ENCODE assay signal across 10 cellular contexts in the genomic region with DNA sequence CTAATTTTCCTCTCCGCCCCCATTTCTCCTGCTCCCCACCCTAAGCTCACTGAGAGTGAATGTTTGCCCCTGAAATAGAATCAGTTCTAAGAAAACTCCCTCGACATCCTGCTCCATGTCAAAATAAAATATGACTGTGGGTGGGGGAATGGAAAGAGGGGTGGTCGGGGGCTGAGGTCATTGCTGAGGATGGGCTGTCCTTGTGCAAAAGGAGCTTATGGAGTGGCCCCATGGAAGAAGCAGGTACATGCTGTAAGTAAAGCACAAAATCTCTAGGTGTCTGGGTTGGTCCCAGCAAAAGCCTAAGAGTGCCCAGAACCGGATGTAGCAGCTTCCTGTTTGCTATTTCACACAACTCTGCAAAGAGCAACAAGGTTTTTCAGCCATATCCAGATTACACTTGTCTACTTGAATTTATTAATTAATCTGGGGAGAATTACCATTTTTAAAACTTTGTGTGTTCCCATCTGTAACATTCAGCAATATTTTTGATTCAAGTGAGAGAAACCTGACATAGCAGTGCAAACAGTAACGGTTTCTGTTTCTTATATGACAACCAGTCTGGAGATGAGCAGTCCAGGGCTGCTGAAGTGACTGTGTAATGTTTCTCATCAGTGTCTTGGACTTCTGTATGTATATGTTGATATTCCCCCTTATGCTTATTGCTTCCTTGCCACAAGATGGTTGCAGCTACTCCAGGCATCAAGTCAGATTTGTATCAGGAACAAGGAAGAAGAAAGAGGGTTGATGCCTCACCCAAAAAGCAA. TPM values are rescaled to one million over a fixed set of nuclear protein-coding genes. Genes with fewer than 3 reads are reported as not detected.
DNase-seq lines count a peak whose midpoint lies in the region; ATAC-seq lines count a peak whose summit lies in the region.
"Had no signal": no experiment of that assay in that cellular context is flagged by ENCODE, and none has a peak within 500 bp of the region (broad histone marks: within the 10 kb centered on the region; RNA-seq: fewer than 3 reads in every experiment).

No MANE protein-coding gene starts in this region.

- H2BK15ac ChIP-seq in mesendoderm (replicated peaks; ENCODE audit: low read depth) = no peak overlapping the region

- peak overlapping the region; percentile 99 for H3K27ac Mint-ChIP-seq in activated CD4-positive, alpha-beta T cell treated with anti-CD3 and anti-CD28 coated beads for 36 hours
- peak overlapping the region; percentile 92 for H3K27ac Mint-ChIP-seq in stimulated activated memory B cell treated with anti-CD40 and anti-IgM and Interleukin-4, amounts not matched to agents 10 μg/mL and 1 μg/mL and 100 μg/mL, for 72 hours

- H3K27me3 Mint-ChIP-seq in activated CD4-positive, alpha-beta T cell treated with anti-CD3 and anti-CD28 coated beads for 36 hours = no peaks in the 10 kb centered on the region
- H3K27me3 Mint-ChIP-seq in stimulated activated memory B cell treated with anti-CD40 and anti-IgM and Interleukin-4, amounts not matched to agents 10 μg/mL and 1 μg/mL and 100 μg/mL, for 72 hours = no peaks in the 10 kb centered on the region

- H3K4me3 Mint-ChIP-seq in activated CD4-positive, alpha-beta T cell treated with anti-CD3 and anti-CD28 coated beads for 36 hours = peak overlapping the region; percentile 66
- H3K4me3 Mint-ChIP-seq in stimulated activated memory B cell treated with anti-CD40 and anti-IgM and Interleukin-4, amounts not matched to agents 10 μg/mL and 1 μg/mL and 100 μg/mL, for 72 hours = peak overlapping the region; percentile 41

- no peak overlapping the region for H3K56ac ChIP-seq in mesendoderm (ENCODE audit: low read length)

- no peak overlapping the region for H3K4me2 ChIP-seq in mesendoderm (ENCODE audit: low read length)

- peak; percentile 69 for DNase-seq in activated CD4-positive, alpha-beta T cell treated with anti-CD3 and anti-CD28 coated beads for 36 hours
- DNase-seq in activated CD4-positive, alpha-beta T cell treated with anti-CD3 and anti-CD28 coated beads, Interleukin-2, amount 50 U/mL, for 1 hour = no peak
- peak; percentile 35 to 44 for DNase-seq in activated CD4-positive, alpha-beta T cell treated with anti-CD3 and anti-CD28 coated beads, Interleukin-2, amount 50 U/mL, for 48 hours
- DNase-seq in NCI-H1092 treated with DMSO at 0.1 percent for 48 hours (lab: John Stamatoyannopoulos, UW) (no peak), mesendoderm (no peak), NCI-H2029 (lab: John Stamatoyannopoulos, UW) (no peak)

- H3K4me1 Mint-ChIP-seq in activated CD4-positive, alpha-beta T cell treated with anti-CD3 and anti-CD28 coated beads for 36 hours = peaks cover 86% of the 10 kb centered on the region
- peaks cover 56% of the 10 kb centered on the region for H3K4me1 Mint-ChIP-seq in stimulated activated memory B cell treated with anti-CD40 and anti-IgM and Interleukin-4, amounts not matched to agents 10 μg/mL and 1 μg/mL and 100 μg/mL, for 72 hours

- H3K18ac ChIP-seq in mesendoderm (ENCODE audit: low read length) = no peak overlapping the region

- H3K9me3 Mint-ChIP-seq in activated CD4-positive, alpha-beta T cell treated with anti-CD3 and anti-CD28 coated beads for 36 hours (ENCODE audit: low read depth) = no peaks in the 10 kb centered on the region
- no peaks in the 10 kb centered on the region for H3K9me3 Mint-ChIP-seq in stimulated activated memory B cell treated with anti-CD40 and anti-IgM and Interleukin-4, amounts not matched to agents 10 μg/mL and 1 μg/mL and 100 μg/mL, for 72 hours

- no CpG with 5 or more reads among the region's 5 CpGs for WGBS in mesendoderm (ENCODE audit: extremely low coverage, insufficient coverage, low lambda C conversion rate)

- H3K79me2 ChIP-seq in mesendoderm (ENCODE audit: control insufficient read depth, insufficient read depth, low read length) = no peaks in the 10 kb centered on the region

- H3K36me3 ChIP-seq in mesendoderm (ENCODE audit: control insufficient read depth, insufficient read depth, low read length) = no peaks in the 10 kb centered on the region
- H3K36me3 ChIP-seq: thoracic aorta had no signal

- no peak overlapping the region for H4K8ac ChIP-seq in mesendoderm (ENCODE audit: low read depth, low read length)

- CTCF ChIA-PET in activated CD4-positive, alpha-beta T cell treated with anti-CD3 and anti-CD28 coated beads for 36 hours (lab: Charles Lee) = interaction anchor here (0.8 to 3.1 kb wide), 13 partner anchors 12 to 341 kb away, joined by 3 to 14 read pairs (median 3); partner anchors contain the start of gene GZMH

- no peak overlapping the region for H2AK5ac ChIP-seq in mesendoderm (ENCODE audit: low read length)

- no peak overlapping the region for H3K23ac ChIP-seq in mesendoderm (ENCODE audit: low read length)

- H3K9ac ChIP-seq in mesendoderm (ENCODE audit: low read length) = no peak overlapping the region

- H4K5ac ChIP-seq in mesendoderm (ENCODE audit: low read length) = no peak overlapping the region

- H3K4me3 ChIP-seq in mesendoderm (ENCODE audit: low read length) = no peak overlapping the region
- H3K4me3 ChIP-seq: thoracic aorta had no signal

- intact Hi-C loops in activated CD4-positive, alpha-beta T cell treated with anti-CD3 and anti-CD28 coated beads for 36 hours (cut with DNase I, micrococcal nuclease) = loop anchor here (1.0 to 10.0 kb wide), 7 partner anchors 9 to 430 kb away; partner anchors contain the start of genes SDR39U1 (in 2 of the 2), RABGGTA (in 1 of the 2) and TINF2 (in 1 of the 2)

- H2BK120ac ChIP-seq in mesendoderm (ENCODE audit: low read depth, low read length) = no peak overlapping the region

- POLR2A ChIA-PET in activated CD4-positive, alpha-beta T cell treated with anti-CD3 and anti-CD28 coated beads for 36 hours (lab: Charles Lee) = interaction anchor here (0.6 to 2.0 kb wide), 3 partner anchors 19 to 231 kb away, joined by 3 to 9 read pairs (median 9); partner anchors contain the start of gene GZMB

- H3K4ac ChIP-seq in mesendoderm (ENCODE audit: low read depth, low read length) = no peak overlapping the region

- H3K4me1 ChIP-seq in mesendoderm (ENCODE audit: control insufficient read depth, low read depth, low read length) = no peaks in the 10 kb centered on the region

- H3K27ac ChIP-seq in mesendoderm (ENCODE audit: low read depth, low read length) = no peak overlapping the region
- H3K27ac ChIP-seq: thoracic aorta had no signal

- no peaks in the 10 kb centered on the region for H3K79me1 ChIP-seq in mesendoderm (ENCODE audit: low read length)

- H2BK5ac ChIP-seq in mesendoderm (ENCODE audit: low read length) = no peak overlapping the region

- no peaks in the 10 kb centered on the region for H3K27me3 ChIP-seq in mesendoderm (ENCODE audit: insufficient read depth, low read length, poor library complexity)

- peaks cover 3% of the 10 kb centered on the region for H3K36me3 Mint-ChIP-seq in activated CD4-positive, alpha-beta T cell treated with anti-CD3 and anti-CD28 coated beads for 36 hours (ENCODE audit: low read depth)
- H3K36me3 Mint-ChIP-seq in stimulated activated memory B cell treated with anti-CD40 and anti-IgM and Interleukin-4, amounts not matched to agents 10 μg/mL and 1 μg/mL and 100 μg/mL, for 72 hours = no peaks in the 10 kb centered on the region

- ATAC-seq in activated CD4-positive, alpha-beta T cell treated with anti-CD3 and anti-CD28 coated beads for 36 hours = peak; percentile 50
- ATAC-seq in HG03097 (IDR thresholded peaks at IDR 0.05; ENCODE audit: low FRiP score, unreplicated experiment) = peak; percentile 55
- peak; percentile 58 for ATAC-seq in stimulated activated memory B cell treated with anti-CD40 and anti-IgM and Interleukin-4, amounts not matched to agents 10 μg/mL and 1 μg/mL and 100 μg/mL, for 72 hours

RNA-seq across cellular contexts. Expression of gene GZMB, which starts 40.4 kb away (rescaled TPM):
- total RNA-seq in activated CD4-positive, alpha-beta T cell treated with anti-CD3 and anti-CD28 coated beads for 36 hours = 1,000 to 10,000 TPM; 2,147 to 3,062 TPM
- not detected for polyA plus RNA-seq in mesendoderm (2013, experiment 1 of 2)
- not detected for polyA plus RNA-seq in mesendoderm (2013, experiment 2 of 2)
- polyA plus RNA-seq: AG04450 had no signal

Comparison
In these comparisons a context has a peak if more than half of its experiments do, and no peak if none do; other contexts are left out.
1. DNase-seq: peak in activated CD4-positive, alpha-beta T cell treated with anti-CD3 and anti-CD28 coated beads for 36 hours (single experiment) and activated CD4-positive, alpha-beta T cell treated with anti-CD3 and anti-CD28 coated beads, Interleukin-2, amount 50 U/mL, for 48 hours (2 of 2); none in activated CD4-positive, alpha-beta T cell treated with anti-CD3 and anti-CD28 coated beads, Interleukin-2, amount 50 U/mL, for 1 hour (single experiment), NCI-H1092 treated with DMSO at 0.1 percent for 48 hours (single experiment), mesendoderm (single experiment) and NCI-H2029 (single experiment).
2. Peak in every context shown above with its lines, with median percentiles within 50 percentile points of each other: ATAC-seq.